Comparison of ENCODE assay signal across 10 cellular contexts in genomic region chr6:148364056-148364844, GRCh38. TPM values are rescaled to one million over a fixed set of nuclear protein-coding genes. Genes with fewer than 3 reads are reported as not detected.
DNase-seq lines count a peak whose midpoint lies in the region; ATAC-seq and TF ChIP-seq lines count a peak whose summit lies in the region.
"Had no signal": no experiment of that assay in that cellular context is flagged by ENCODE, and none has a peak within 500 bp of the region (broad histone marks: within the 10 kb centered on the region; RNA-seq: fewer than 3 reads in every experiment).

No MANE protein-coding gene starts in this region.

- no peaks in the 10 kb centered on the region for H3K27me3 Mint-ChIP-seq in Caco-2 (ENCODE audit: insufficient read depth, unreplicated experiment)

- WGBS in adrenal gland, 4 donors: 50 to 60% (median 55%) methylated on average over 12 of the region's 12 CpGs
- 69 to 80% (median 76%) methylated on average over 12 of the region's 12 CpGs for WGBS in stomach, 5 donors

- CTCF ChIA-PET in Caco-2 (lab: Charles Lee): no interaction called here

- no peak for TF ChIP-seq POLR2A in adrenal gland (IDR thresholded peaks at IDR 0.05)
- TF ChIP-seq POLR2A in stomach (IDR thresholded peaks at IDR 0.05): no peak

- no peaks in the 10 kb centered on the region for H3K4me1 Mint-ChIP-seq in Caco-2 (ENCODE audit: low read depth, unreplicated experiment)

- H3K9me3 ChIP-seq in adrenal gland (replicated peaks in 1 of 3): no peaks in the 10 kb centered on the region
- H3K9me3 ChIP-seq in right atrium auricular region: no peaks in the 10 kb centered on the region
- H3K9me3 ChIP-seq in stomach: no peaks in the 10 kb centered on the region
- H3K9me3 ChIP-seq in Caco-2: no peaks in the 10 kb centered on the region

- H3K4me3 ChIP-seq in HL-60 (replicated peaks; ENCODE audit: insufficient read depth, low read length) (peak overlapping the region; percentile 10; the same call in 1 of the 2 replicates), adrenal gland (no peak overlapping the region), right atrium auricular region (no peak overlapping the region), stomach (no peak overlapping the region), Caco-2 (ENCODE audit: low read depth, low read length) (no peak overlapping the region)

- no peak overlapping the region for H3K27ac Mint-ChIP-seq in Caco-2 (ENCODE audit: unreplicated experiment)
- H3K27ac Mint-ChIP-seq: natural killer cell treated with Interleukin-12 subunit alpha and Interleukin-12 subunit beta and Interleukin-15 and Interleukin-18, amount 100 ng/mL, for 72 hours had no signal

- no TSS peak for BruUV-seq in Caco-2 (replicated peaks; lab: Mats Ljungman, UMichigan)

- intact Hi-C loops in adrenal gland (cut with DNase I): no loop called here
- intact Hi-C loops in stomach (cut with DNase I; ENCODE audit: low total_unique reads): no loop called here
- intact Hi-C loops in Caco-2 (cut with micrococcal nuclease; ENCODE audit: unreplicated experiment): no loop called here

- no peak overlapping the region for H3K4me3 Mint-ChIP-seq in Caco-2 (ENCODE audit: unreplicated experiment)
- H3K4me3 Mint-ChIP-seq: natural killer cell treated with Interleukin-12 subunit alpha and Interleukin-12 subunit beta and Interleukin-15 and Interleukin-18, amount 100 ng/mL, for 72 hours had no signal

- POLR2A ChIA-PET in Caco-2 (lab: Charles Lee): no interaction called here

- TF ChIP-seq EP300 in stomach (IDR thresholded peaks at IDR 0.05): no peak

- H3K27me3 ChIP-seq in HL-60 (ENCODE audit: insufficient read depth, poor library complexity, severe bottlenecking) (no peaks in the 10 kb centered on the region), adrenal gland (no peaks in the 10 kb centered on the region), right atrium auricular region (no peaks in the 10 kb centered on the region), stomach (no peaks in the 10 kb centered on the region), Caco-2 (replicated peaks; ENCODE audit: control insufficient read depth, insufficient read depth, low read length) (no peaks in the 10 kb centered on the region)

- H3K9me3 Mint-ChIP-seq in Caco-2 (ENCODE audit: unreplicated experiment): no peaks in the 10 kb centered on the region
- H3K9me3 Mint-ChIP-seq: natural killer cell treated with Interleukin-12 subunit alpha and Interleukin-12 subunit beta and Interleukin-15 and Interleukin-18, amount 100 ng/mL, for 72 hours had no signal

- peaks cover 20% of the 10 kb centered on the region for H3K36me3 Mint-ChIP-seq in Caco-2 (ENCODE audit: insufficient read depth, unreplicated experiment)
- H3K36me3 Mint-ChIP-seq: natural killer cell treated with Interleukin-12 subunit alpha and Interleukin-12 subunit beta and Interleukin-15 and Interleukin-18, amount 100 ng/mL, for 72 hours had no signal

- no peak for ATAC-seq in HG03520 (IDR thresholded peaks at IDR 0.05; ENCODE audit: unreplicated experiment)
- ATAC-seq: natural killer cell treated with Interleukin-12 subunit alpha and Interleukin-12 subunit beta and Interleukin-15 and Interleukin-18, amount 100 ng/mL, for 72 hours had no signal

- no peak for TF ChIP-seq CTCF in HL-60 (IDR thresholded peaks at IDR 0.05; ENCODE audit: insufficient read depth, low read length)
- no peak for TF ChIP-seq CTCF in adrenal gland (IDR thresholded peaks at IDR 0.05)
- no peak for TF ChIP-seq CTCF in right atrium auricular region (IDR thresholded peaks at IDR 0.05)
- TF ChIP-seq CTCF in stomach (IDR thresholded peaks at IDR 0.05): no peak
- no peak for TF ChIP-seq CTCF in Caco-2 (IDR thresholded peaks at IDR 0.05; ENCODE audit: insufficient read depth in 1 of 2, low read depth in 1 of 2, low read length in 1 of 2, severe bottlenecking in 1 of 2, unreplicated experiment in 1 of 2)

- H3K4me1 ChIP-seq in adrenal gland (replicated peaks in 1 of 2) (peaks cover 0 to 18% of the 10 kb centered on the region in 2 donors), right atrium auricular region (peaks cover 0 to 70% of the 10 kb centered on the region in 2 donors), stomach (peaks cover 0 to 25% (median 7%) of the 10 kb centered on the region in 4 donors), Caco-2 (no peaks in the 10 kb centered on the region; the same call in 1 of the 2 replicates)

- no peaks in the 10 kb centered on the region for H3K36me3 ChIP-seq in adrenal gland (replicated peaks in 1 of 2)
- no peaks in the 10 kb centered on the region for H3K36me3 ChIP-seq in right atrium auricular region
- H3K36me3 ChIP-seq in stomach: no peaks in the 10 kb centered on the region
- H3K36me3 ChIP-seq in Caco-2 (ENCODE audit: control insufficient read depth, insufficient read depth, low read length): no peaks in the 10 kb centered on the region

- DNase-seq in HL-60 (ENCODE audit: low read depth in 1 of 2, low spot score in 1 of 2) (peak in 1 of 2 experiments; percentile 82), adrenal gland (peak in 3 of 7 donors; percentile 29 to 55 (median 29)), right atrium auricular region (ENCODE audit: low spot score) (no peak), stomach (no peak), NCI-H82 treated with DMSO at 0.1 percent for 48 hours (lab: John Stamatoyannopoulos, UW; ENCODE audit: unreplicated experiment) (no peak), caudate nucleus (lab: John Stamatoyannopoulos, UW) (no peak), Caco-2 (no peak)
- DNase-seq: NCI-H2171 had no signal

- no peak overlapping the region for H3K27ac ChIP-seq in HL-60 (replicated peaks)
- peak overlapping the region in 4 of 5 donors; percentile 25 to 88 (median 54) for H3K27ac ChIP-seq in adrenal gland
- H3K27ac ChIP-seq in right atrium auricular region: peak overlapping the region; percentile 65 to 67
- peak overlapping the region in 4 of 5 donors; percentile 36 to 62 (median 47) for H3K27ac ChIP-seq in stomach
- no peak overlapping the region for H3K27ac ChIP-seq in caudate nucleus (ENCODE audit: low read depth, low read length)

RNA-seq across cellular contexts. Expression of gene SASH1, which starts 21.6 kb away (rescaled TPM):
- total RNA-seq in adrenal gland (10 to 100 TPM in 7 of 8 donors, 1 to 10 TPM in 1; 8.0 to 30.7 (median 17.9) TPM), right atrium auricular region (10 to 100 TPM; 39.0 to 42.3 TPM), stomach (10 to 100 TPM; 14.0 to 82.6 (median 19.4) TPM), Caco-2 (2022) (41.7 and 42.0 TPM in 2 replicates)
- polyA plus RNA-seq in adrenal gland (1 to 10 TPM; 5.5 to 9.1 (median 5.8) TPM), stomach (1 to 10 TPM; 5.8 to 8.6 (median 7.5) TPM)

Comparison
In these comparisons a context has a peak if more than half of its experiments do, and no peak if none do; other contexts are left out.
1. H3K27ac ChIP-seq: peak in adrenal gland (4 of 5), right atrium auricular region (2 of 2) and stomach (4 of 5); none in HL-60 (single experiment) and caudate nucleus (single experiment).